ENCODE assay signal across 8 cellular contexts in the genomic region with DNA sequence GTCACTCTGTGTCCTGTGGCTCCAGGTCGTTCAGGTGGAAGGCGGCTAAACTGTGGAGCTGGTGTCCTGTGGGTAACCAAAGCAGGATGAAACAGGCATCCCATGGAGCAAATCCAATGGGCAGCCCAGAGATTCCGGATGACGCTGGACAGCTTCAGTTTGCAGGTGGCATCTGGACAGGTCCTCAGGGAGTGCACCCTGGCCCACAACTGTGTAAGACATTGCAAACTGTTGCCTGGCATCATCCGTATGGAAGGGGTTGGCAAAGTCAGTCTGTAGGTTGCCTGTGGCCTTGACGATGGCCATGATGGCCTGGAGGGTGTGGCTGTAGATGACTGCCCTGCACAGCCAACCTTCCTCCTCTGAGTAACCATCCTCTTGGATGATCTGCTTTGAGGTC.
"Had no signal": no experiment of that assay in that cellular context is flagged by ENCODE, and none has a peak within 500 bp of the region (broad histone marks: within the 10 kb centered on the region; RNA-seq: fewer than 3 reads in every experiment).

No MANE protein-coding gene starts in this region.

- DNase-seq: GDM1, GF-D8 had no signal

- H3K4me3 ChIP-seq: GM12878 had no signal

- FAIRE-seq: G401.6, GM12878, GM12891, GM12892, GM18507, GM19239 had no signal

- ATAC-seq: GM12878 had no signal
